Comparison of ENCODE assay signal across 1 cellular context in genomic region chr10:7818295-7819125, GRCh38.
TF ChIP-seq lines count a peak whose summit lies in the region.

TAF3 (plus strand) TSS chr10:7818505; CDS start chr10:7818710, 205 bp downstream.

TF ChIP-seq in Ishikawa, 13 proteins besides CTCF, POLR2A, EP300 and RAD21 (continued from another document):
- TF ChIP-seq YY1 (IDR thresholded peaks at IDR 0.05; ENCODE audit: low read depth), result peak; percentile 98
- TF ChIP-seq USF1 (IDR thresholded peaks at IDR 0.05), result no peak
- TF ChIP-seq FOXM1 (IDR thresholded peaks at IDR 0.05; ENCODE audit: borderline replicate concordance, low read depth), result no peak
- TF ChIP-seq ZBTB7A (IDR thresholded peaks at IDR 0.05; ENCODE audit: low read depth), result peak; percentile 87; the same call in 1 of the 2 replicates
- TF ChIP-seq CEBPB (IDR thresholded peaks at IDR 0.05), result no peak
- TF ChIP-seq TCF12 (IDR thresholded peaks at IDR 0.05; ENCODE audit: low read depth), result peak; percentile 70
